In genomic region chr2:71602115-71602495, GRCh38 we compare ENCODE assay signal across 19 cellular contexts.
"Had no signal": no experiment of that assay in that cellular context is flagged by ENCODE, and none has a peak within 500 bp of the region (broad histone marks: within the 10 kb centered on the region; RNA-seq: fewer than 3 reads in every experiment).

No MANE protein-coding gene starts in this region.

- DNase-seq: cerebellar nuclear complex; colonic mucosa; dermis blood vessel endothelial cell; erythroblast; foreskin keratinocyte; immature natural killer cell; mammary epithelial cell; nucleus accumbens; stimulated activated CD4-positive, alpha-beta T cell treated with anti-CD3 and anti-CD28 coated beads, Interleukin-12 subunit alpha, Interleukin-12 subunit beta, amount 100 ng/mL, for 4 hours; stimulated activated naive CD4-positive, alpha-beta T cell treated with Interleukin-2 at 50 U/mL for 16 hours; thyroid gland had no signal

- H3K36me3 ChIP-seq: colonic mucosa, neural progenitor cell, pancreas, thyroid gland had no signal

- H3K27ac ChIP-seq: colonic mucosa, foreskin keratinocyte, neural progenitor cell, pancreas, thyroid gland had no signal

- H3K4me3 ChIP-seq: colonic mucosa, mucosa of descending colon, neural progenitor cell, pancreas, skin epidermis, thyroid gland had no signal

- H3K36me3 Mint-ChIP-seq: immature natural killer cell; naive thymus-derived CD8-positive, alpha-beta T cell; neural progenitor cell; type B pancreatic cell had no signal

- H3K9me3 ChIP-seq: colonic mucosa, mucosa of descending colon, pancreas, thyroid gland had no signal

- ATAC-seq: foreskin keratinocyte; mucosa of descending colon; naive thymus-derived CD8-positive, alpha-beta T cell; pancreas; sciatic nerve had no signal

- H3K4me3 Mint-ChIP-seq: naive thymus-derived CD8-positive, alpha-beta T cell; neural progenitor cell; type B pancreatic cell had no signal

- H3K9me3 Mint-ChIP-seq: immature natural killer cell; naive thymus-derived CD8-positive, alpha-beta T cell; neural progenitor cell; type B pancreatic cell had no signal

- H3K27me3 ChIP-seq: colonic mucosa, neural progenitor cell, pancreas, thyroid gland had no signal

- H3K27ac Mint-ChIP-seq: neural progenitor cell, progenitor cell of endocrine pancreas, type B pancreatic cell had no signal

- H3K4me1 ChIP-seq: colonic mucosa, foreskin keratinocyte, pancreas had no signal
